35 cellular contexts compared by ENCODE assay signal in genomic region chrX:67159437-67159836, GRCh38.
"Had no signal": no experiment of that assay in that cellular context is flagged by ENCODE, and none has a peak within 500 bp of the region (broad histone marks: within the 10 kb centered on the region; RNA-seq: fewer than 3 reads in every experiment).

No MANE protein-coding gene starts in this region.

- H3K4me1 ChIP-seq: adrenal gland, ascending aorta, body of pancreas, breast epithelium had no signal

- H3K9me3 ChIP-seq: adrenal gland, ascending aorta, body of pancreas had no signal

- H3K27me3 ChIP-seq: ascending aorta, body of pancreas, brain microvascular endothelial cell, cardiac muscle cell had no signal

- H3K27ac ChIP-seq: adrenal gland, ascending aorta, body of pancreas, brain microvascular endothelial cell, breast epithelium, cardiac muscle cell had no signal

- DNase-seq: activated effector memory CD4-positive, alpha-beta T cell treated with anti-CD3 and anti-CD28 coated beads, Interleukin-2, amount 50 U/mL, for 16 hours; activated effector memory CD4-positive, alpha-beta T cell treated with Interleukin-2 at 50 U/mL for 16 hours; activated gamma-delta T cell; activated gamma-delta T cell treated with Interleukin-2 at 50 U/mL for 16 hours; activated naive CD4-positive, alpha-beta T cell; activated naive CD4-positive, alpha-beta T cell treated with anti-CD3 and anti-CD28 coated beads for 36 hours; activated naive CD4-positive, alpha-beta T cell treated with anti-CD3 and anti-CD28 coated beads, Interleukin-2, amount 10 ng/mL, durations not matched to agents 7 days and 5 days; activated naive CD4-positive, alpha-beta T cell treated with anti-CD3 and anti-CD28 coated beads, Interleukin-2, amount 50 U/mL, for 16 hours; activated naive CD4-positive, alpha-beta T cell treated with Interleukin-2 at 50 U/mL for 16 hours; activated naive CD8-positive, alpha-beta T cell treated with anti-CD3 and anti-CD28 coated beads for 36 hours; activated naive CD8-positive, alpha-beta T cell treated with anti-CD3 and anti-CD28 coated beads, Interleukin-2, amount 10 ng/mL, durations not matched to agents 7 days and 5 days; activated naive CD8-positive, alpha-beta T cell treated with anti-CD3 and anti-CD28 coated beads, Interleukin-2, amount 50 U/mL, for 24 hours; activated T-cell treated with anti-CD3 and anti-CD28 coated beads for 4 hours; activated T-cell treated with anti-CD3 and anti-CD28 coated beads, Interleukin-2, amount 50 U/mL, for 1 hour; activated T-cell treated with anti-CD3 and anti-CD28 coated beads, Interleukin-2, amount 50 U/mL, for 24 hours; activated T-cell treated with anti-CD3 and anti-CD28 coated beads, Interleukin-2, amount 50 U/mL, for 4 hours; activated T-cell treated with anti-CD3 and anti-CD28 coated beads, Interleukin-2, amount 50 U/mL, for 48 hours; activated T-cell treated with anti-CD3 and anti-CD28 coated beads, Interleukin-2, amount 50 U/mL, for 72 hours; adrenal gland; amniotic stem cell; amygdala; anterior cingulate cortex; aorta; body of pancreas; brain microvascular endothelial cell; caudate nucleus; central memory CD4-positive, alpha-beta T cell; cerebellar nuclear complex had no signal

- H3K36me3 ChIP-seq: adrenal gland, ascending aorta, brain microvascular endothelial cell, breast epithelium, cardiac muscle cell had no signal

- H3K4me3 ChIP-seq: adrenal gland, ascending aorta, body of pancreas, breast epithelium, cardiac muscle cell had no signal

- ATAC-seq: activated naive CD4-positive, alpha-beta T cell treated with anti-CD3 and anti-CD28 coated beads, Interleukin-2, amount 50 U/mL, for 72 hours; activated naive CD8-positive, alpha-beta T cell treated with anti-CD3 and anti-CD28 coated beads, Interleukin-2, amount 50 U/mL, for 24 hours; activated T-cell treated with anti-CD3 and anti-CD28 coated beads, Interleukin-2, amount 50 U/mL, for 4 hours; activated T-cell treated with anti-CD3 and anti-CD28 coated beads, Interleukin-2, amount 50 U/mL, for 72 hours; activated T-helper 17 cell treated with anti-CD3 and anti-CD28 coated beads, Interleukin-2, amount 50 U/mL, for 72 hours; body of pancreas had no signal

- FAIRE-seq: astrocyte, bronchial epithelial cell had no signal
